ENCODE assay signal across 1 cellular context in the genomic region with DNA sequence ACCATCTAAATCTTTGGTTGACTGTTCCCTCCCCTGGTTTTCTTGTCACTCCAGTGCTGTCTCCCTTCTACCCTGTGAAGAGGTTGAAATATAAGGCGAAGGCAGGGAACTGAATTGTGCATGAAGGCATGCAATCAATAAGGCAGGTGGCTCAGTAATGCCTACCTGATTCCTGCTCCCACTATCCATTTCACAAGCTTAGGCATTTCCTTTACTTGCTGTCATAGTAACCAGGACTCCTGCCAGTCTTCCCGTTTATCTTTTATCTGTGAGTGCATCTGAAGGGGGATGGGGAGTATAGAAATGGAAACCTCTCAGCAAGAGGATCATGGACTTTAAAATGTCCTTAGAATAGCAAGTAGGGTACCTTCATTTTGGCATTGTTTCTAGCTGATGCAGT.
TF ChIP-seq lines count a peak whose summit lies in the region.

No MANE protein-coding gene starts in this region.

TF ChIP-seq in HepG2, 621 proteins besides CTCF, POLR2A, EP300 and RAD21:
- TF ChIP-seq HNRNPL (IDR thresholded peaks at IDR 0.05; ENCODE audit: low read depth, low read length): no peak
- no peak for TF ChIP-seq ZNF235 (CRISPR knock-in tag; IDR thresholded peaks at IDR 0.05; ENCODE audit: borderline replicate concordance)
- TF ChIP-seq, protein P1, sequence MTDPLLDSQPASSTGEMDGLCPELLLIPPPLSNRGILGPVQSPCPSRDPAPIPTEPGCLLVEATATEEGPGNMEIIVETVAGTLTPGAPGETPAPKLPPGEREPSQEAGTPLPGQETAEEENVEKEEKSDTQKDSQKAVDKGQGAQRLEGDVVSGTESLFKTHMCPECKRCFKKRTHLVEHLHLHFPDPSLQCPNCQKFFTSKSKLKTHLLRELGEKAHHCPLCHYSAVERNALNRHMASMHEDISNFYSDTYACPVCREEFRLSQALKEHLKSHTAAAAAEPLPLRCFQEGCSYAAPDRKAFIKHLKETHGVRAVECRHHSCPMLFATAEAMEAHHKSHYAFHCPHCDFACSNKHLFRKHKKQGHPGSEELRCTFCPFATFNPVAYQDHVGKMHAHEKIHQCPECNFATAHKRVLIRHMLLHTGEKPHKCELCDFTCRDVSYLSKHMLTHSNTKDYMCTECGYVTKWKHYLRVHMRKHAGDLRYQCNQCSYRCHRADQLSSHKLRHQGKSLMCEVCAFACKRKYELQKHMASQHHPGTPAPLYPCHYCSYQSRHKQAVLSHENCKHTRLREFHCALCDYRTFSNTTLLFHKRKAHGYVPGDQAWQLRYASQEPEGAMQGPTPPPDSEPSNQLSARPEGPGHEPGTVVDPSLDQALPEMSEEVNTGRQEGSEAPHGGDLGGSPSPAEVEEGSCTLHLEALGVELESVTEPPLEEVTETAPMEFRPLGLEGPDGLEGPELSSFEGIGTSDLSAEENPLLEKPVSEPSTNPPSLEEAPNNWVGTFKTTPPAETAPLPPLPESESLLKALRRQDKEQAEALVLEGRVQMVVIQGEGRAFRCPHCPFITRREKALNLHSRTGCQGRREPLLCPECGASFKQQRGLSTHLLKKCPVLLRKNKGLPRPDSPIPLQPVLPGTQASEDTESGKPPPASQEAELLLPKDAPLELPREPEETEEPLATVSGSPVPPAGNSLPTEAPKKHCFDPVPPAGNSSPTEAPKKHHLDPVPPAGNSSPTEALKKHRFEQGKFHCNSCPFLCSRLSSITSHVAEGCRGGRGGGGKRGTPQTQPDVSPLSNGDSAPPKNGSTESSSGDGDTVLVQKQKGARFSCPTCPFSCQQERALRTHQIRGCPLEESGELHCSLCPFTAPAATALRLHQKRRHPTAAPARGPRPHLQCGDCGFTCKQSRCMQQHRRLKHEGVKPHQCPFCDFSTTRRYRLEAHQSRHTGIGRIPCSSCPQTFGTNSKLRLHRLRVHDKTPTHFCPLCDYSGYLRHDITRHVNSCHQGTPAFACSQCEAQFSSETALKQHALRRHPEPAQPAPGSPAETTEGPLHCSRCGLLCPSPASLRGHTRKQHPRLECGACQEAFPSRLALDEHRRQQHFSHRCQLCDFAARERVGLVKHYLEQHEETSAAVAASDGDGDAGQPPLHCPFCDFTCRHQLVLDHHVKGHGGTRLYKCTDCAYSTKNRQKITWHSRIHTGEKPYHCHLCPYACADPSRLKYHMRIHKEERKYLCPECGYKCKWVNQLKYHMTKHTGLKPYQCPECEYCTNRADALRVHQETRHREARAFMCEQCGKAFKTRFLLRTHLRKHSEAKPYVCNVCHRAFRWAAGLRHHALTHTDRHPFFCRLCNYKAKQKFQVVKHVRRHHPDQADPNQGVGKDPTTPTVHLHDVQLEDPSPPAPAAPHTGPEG (CRISPR knock-in tag; IDR thresholded peaks at IDR 0.05): no peak
- no peak for TF ChIP-seq NPAS2 (CRISPR knock-in tag; IDR thresholded peaks at IDR 0.05; ENCODE audit: borderline replicate concordance)
- TF ChIP-seq CBX2 (IDR thresholded peaks at IDR 0.05; ENCODE audit: low read depth, low read length): no peak
- no peak for TF ChIP-seq CBX2 (CRISPR knock-in tag; IDR thresholded peaks at IDR 0.05; ENCODE audit: low read depth)
- TF ChIP-seq NR3C1 (CRISPR knock-in tag; IDR thresholded peaks at IDR 0.05): no peak
- TF ChIP-seq ZNF530 (CRISPR knock-in tag; IDR thresholded peaks at IDR 0.05; ENCODE audit: low read depth): no peak
- TF ChIP-seq FOXM1 (CRISPR knock-in tag; IDR thresholded peaks at IDR 0.05): no peak
- no peak for TF ChIP-seq SIN3A (IDR thresholded peaks at IDR 0.05; ENCODE audit: borderline replicate concordance, low read depth, low read length)
- TF ChIP-seq KLF12 (CRISPR knock-in tag; IDR thresholded peaks at IDR 0.05; ENCODE audit: borderline replicate concordance): no peak
- TF ChIP-seq SCMH1 (CRISPR knock-in tag; IDR thresholded peaks at IDR 0.05; ENCODE audit: borderline replicate concordance): no peak
- no peak for TF ChIP-seq ZFP82 (CRISPR knock-in tag; IDR thresholded peaks at IDR 0.05; ENCODE audit: borderline replicate concordance)
- no peak for TF ChIP-seq ZSCAN31 (CRISPR knock-in tag; IDR thresholded peaks at IDR 0.05; ENCODE audit: low read depth)
- TF ChIP-seq, protein P2, sequence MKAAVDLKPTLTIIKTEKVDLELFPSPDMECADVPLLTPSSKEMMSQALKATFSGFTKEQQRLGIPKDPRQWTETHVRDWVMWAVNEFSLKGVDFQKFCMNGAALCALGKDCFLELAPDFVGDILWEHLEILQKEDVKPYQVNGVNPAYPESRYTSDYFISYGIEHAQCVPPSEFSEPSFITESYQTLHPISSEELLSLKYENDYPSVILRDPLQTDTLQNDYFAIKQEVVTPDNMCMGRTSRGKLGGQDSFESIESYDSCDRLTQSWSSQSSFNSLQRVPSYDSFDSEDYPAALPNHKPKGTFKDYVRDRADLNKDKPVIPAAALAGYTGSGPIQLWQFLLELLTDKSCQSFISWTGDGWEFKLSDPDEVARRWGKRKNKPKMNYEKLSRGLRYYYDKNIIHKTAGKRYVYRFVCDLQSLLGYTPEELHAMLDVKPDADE (CRISPR knock-in tag; IDR thresholded peaks at IDR 0.05): no peak
- TF ChIP-seq LCORL (IDR thresholded peaks at IDR 0.05): no peak
- TF ChIP-seq LCORL (CRISPR knock-in tag; IDR thresholded peaks at IDR 0.05): no peak
- TF ChIP-seq ZNF264 (CRISPR knock-in tag; IDR thresholded peaks at IDR 0.05): no peak
- no peak for TF ChIP-seq CENPX (CRISPR knock-in tag; IDR thresholded peaks at IDR 0.05)
- TF ChIP-seq POGZ (CRISPR knock-in tag; IDR thresholded peaks at IDR 0.05): no peak
- TF ChIP-seq, protein P3, sequence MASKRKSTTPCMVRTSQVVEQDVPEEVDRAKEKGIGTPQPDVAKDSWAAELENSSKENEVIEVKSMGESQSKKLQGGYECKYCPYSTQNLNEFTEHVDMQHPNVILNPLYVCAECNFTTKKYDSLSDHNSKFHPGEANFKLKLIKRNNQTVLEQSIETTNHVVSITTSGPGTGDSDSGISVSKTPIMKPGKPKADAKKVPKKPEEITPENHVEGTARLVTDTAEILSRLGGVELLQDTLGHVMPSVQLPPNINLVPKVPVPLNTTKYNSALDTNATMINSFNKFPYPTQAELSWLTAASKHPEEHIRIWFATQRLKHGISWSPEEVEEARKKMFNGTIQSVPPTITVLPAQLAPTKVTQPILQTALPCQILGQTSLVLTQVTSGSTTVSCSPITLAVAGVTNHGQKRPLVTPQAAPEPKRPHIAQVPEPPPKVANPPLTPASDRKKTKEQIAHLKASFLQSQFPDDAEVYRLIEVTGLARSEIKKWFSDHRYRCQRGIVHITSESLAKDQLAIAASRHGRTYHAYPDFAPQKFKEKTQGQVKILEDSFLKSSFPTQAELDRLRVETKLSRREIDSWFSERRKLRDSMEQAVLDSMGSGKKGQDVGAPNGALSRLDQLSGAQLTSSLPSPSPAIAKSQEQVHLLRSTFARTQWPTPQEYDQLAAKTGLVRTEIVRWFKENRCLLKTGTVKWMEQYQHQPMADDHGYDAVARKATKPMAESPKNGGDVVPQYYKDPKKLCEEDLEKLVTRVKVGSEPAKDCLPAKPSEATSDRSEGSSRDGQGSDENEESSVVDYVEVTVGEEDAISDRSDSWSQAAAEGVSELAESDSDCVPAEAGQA (IDR thresholded peaks at IDR 0.05; ENCODE audit: low read depth): no peak
- TF ChIP-seq, protein P3 (CRISPR knock-in tag; IDR thresholded peaks at IDR 0.05; ENCODE audit: borderline replicate concordance): no peak
- TF ChIP-seq ZKSCAN8 (CRISPR knock-in tag; IDR thresholded peaks at IDR 0.05; ENCODE audit: borderline replicate concordance): no peak
